Comparison of ENCODE assay signal across 8 cellular contexts in the genomic region with DNA sequence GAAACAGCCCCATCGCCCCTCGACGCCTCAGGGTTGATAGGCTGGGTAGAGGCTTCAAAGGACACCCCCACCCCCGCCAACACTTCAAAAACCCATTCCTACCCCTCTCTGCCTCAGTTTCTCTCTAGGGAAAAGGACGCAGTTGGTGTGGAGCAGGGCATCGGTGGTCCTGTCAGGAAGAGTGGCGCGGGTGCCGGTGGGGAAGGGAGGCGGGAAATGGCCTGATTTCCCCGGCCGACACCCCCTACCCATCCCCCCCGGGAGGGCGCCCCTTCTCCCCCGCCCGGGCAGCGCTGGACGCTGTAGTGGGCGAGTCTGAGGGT. TPM values are rescaled to one million over a fixed set of nuclear protein-coding genes. Genes with fewer than 3 reads are reported as not detected.
DNase-seq lines count a peak whose midpoint lies in the region; ATAC-seq and TF ChIP-seq lines count a peak whose summit lies in the region.

No MANE protein-coding gene starts in this region.

- no peak for TF ChIP-seq CTCF in left ventricle myocardium inferior (IDR thresholded peaks at IDR 0.05; ENCODE audit: borderline replicate concordance)

- H3K27ac ChIP-seq in left ventricle myocardium inferior (replicated peaks): peak overlapping the region; percentile 98

- peaks cover under 1% of the 10 kb centered on the region for H3K9me3 ChIP-seq in left ventricle myocardium inferior (replicated peaks)

- peak; percentile 4 for ATAC-seq in Right ventricle myocardium superior (ENCODE audit: poor library complexity)
- ATAC-seq in Right ventricle myocardium inferior: no peak
- ATAC-seq in SK-N-SH treated with all-trans-retinoic acid at 6 μM for 48 hours: peak; percentile 8; the same call in 1 of the 3 replicates
- no peak for ATAC-seq in stimulated activated effector memory CD8-positive, alpha-beta T cell treated with anti-CD3 and anti-CD28 coated beads, Interleukin-12 subunit alpha, Interleukin-12 subunit beta, amount 100 ng/mL, for 72 hours
- ATAC-seq in HG02571 (IDR thresholded peaks at IDR 0.05; ENCODE audit: unreplicated experiment): no peak

- peak overlapping the region; percentile 93 for H3K4me3 ChIP-seq in left ventricle myocardium inferior

- H3K4me1 Mint-ChIP-seq in stimulated activated effector memory CD8-positive, alpha-beta T cell treated with anti-CD3 and anti-CD28 coated beads, Interleukin-12 subunit alpha, Interleukin-12 subunit beta, amount 100 ng/mL, for 72 hours: peaks cover 16% of the 10 kb centered on the region

- DNase-seq in Right ventricle myocardium superior (no peak), Right ventricle myocardium inferior (ENCODE audit: missing footprints) (no peak), left ventricle myocardium inferior (no peak), NCI-H2107 (lab: John Stamatoyannopoulos, UW) (no peak)
- no peak for DNase-seq in stimulated activated effector memory CD8-positive, alpha-beta T cell treated with anti-CD3 and anti-CD28 coated beads, Interleukin-12 subunit alpha, Interleukin-12 subunit beta, amount 100 ng/mL, for 72 hours (ENCODE audit: low spot score in 2 of 2)
- DNase-seq in activated effector memory CD4-positive, alpha-beta T cell treated with anti-CD3 and anti-CD28 coated beads, Interleukin-2, amount 50 U/mL, for 16 hours: no peak

- no peaks in the 10 kb centered on the region for H3K9me3 Mint-ChIP-seq in stimulated activated effector memory CD8-positive, alpha-beta T cell treated with anti-CD3 and anti-CD28 coated beads, Interleukin-12 subunit alpha, Interleukin-12 subunit beta, amount 100 ng/mL, for 72 hours

- H3K36me3 Mint-ChIP-seq in stimulated activated effector memory CD8-positive, alpha-beta T cell treated with anti-CD3 and anti-CD28 coated beads, Interleukin-12 subunit alpha, Interleukin-12 subunit beta, amount 100 ng/mL, for 72 hours: peaks cover 11% of the 10 kb centered on the region

- intact Hi-C loops in Right ventricle myocardium superior (cut with DNase I): no loop called here
- intact Hi-C loops in Right ventricle myocardium inferior (cut with DNase I): loop anchor here (5.0 kb wide), 3 partner anchors 60 to 305 kb away; a partner anchor contains a TSS
- intact Hi-C loops in left ventricle myocardium inferior (cut with micrococcal nuclease): no loop called here

- peak overlapping the region; percentile 78 for H3K4me3 Mint-ChIP-seq in stimulated activated effector memory CD8-positive, alpha-beta T cell treated with anti-CD3 and anti-CD28 coated beads, Interleukin-12 subunit alpha, Interleukin-12 subunit beta, amount 100 ng/mL, for 72 hours

- no peaks in the 10 kb centered on the region for H3K27me3 ChIP-seq in left ventricle myocardium inferior (ENCODE audit: low read depth)

- peak overlapping the region; percentile 67 for H3K27ac Mint-ChIP-seq in stimulated activated effector memory CD8-positive, alpha-beta T cell treated with anti-CD3 and anti-CD28 coated beads, Interleukin-12 subunit alpha, Interleukin-12 subunit beta, amount 100 ng/mL, for 72 hours

- peaks cover 13% of the 10 kb centered on the region for H3K36me3 ChIP-seq in left ventricle myocardium inferior

- peaks cover 39% of the 10 kb centered on the region for H3K4me1 ChIP-seq in left ventricle myocardium inferior

TF ChIP-seq in SK-N-SH treated with all-trans-retinoic acid at 6 μM for 48 hours, 23 proteins besides CTCF, POLR2A, EP300 and RAD21:
- TF ChIP-seq, protein P1, sequence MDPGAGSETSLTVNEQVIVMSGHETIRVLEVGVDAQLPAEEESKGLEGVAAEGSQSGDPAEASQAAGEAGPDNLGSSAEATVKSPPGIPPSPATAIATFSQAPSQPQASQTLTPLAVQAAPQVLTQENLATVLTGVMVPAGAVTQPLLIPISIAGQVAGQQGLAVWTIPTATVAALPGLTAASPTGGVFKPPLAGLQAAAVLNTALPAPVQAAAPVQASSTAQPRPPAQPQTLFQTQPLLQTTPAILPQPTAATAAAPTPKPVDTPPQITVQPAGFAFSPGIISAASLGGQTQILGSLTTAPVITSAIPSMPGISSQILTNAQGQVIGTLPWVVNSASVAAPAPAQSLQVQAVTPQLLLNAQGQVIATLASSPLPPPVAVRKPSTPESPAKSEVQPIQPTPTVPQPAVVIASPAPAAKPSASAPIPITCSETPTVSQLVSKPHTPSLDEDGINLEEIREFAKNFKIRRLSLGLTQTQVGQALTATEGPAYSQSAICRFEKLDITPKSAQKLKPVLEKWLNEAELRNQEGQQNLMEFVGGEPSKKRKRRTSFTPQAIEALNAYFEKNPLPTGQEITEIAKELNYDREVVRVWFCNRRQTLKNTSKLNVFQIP (CRISPR knock-in tag; IDR thresholded peaks at IDR 0.05; ENCODE audit: borderline replicate concordance, low read depth): no peak
- no peak for TF ChIP-seq GLIS3 (CRISPR knock-in tag; IDR thresholded peaks at IDR 0.05)
- no peak for TF ChIP-seq SNAI2 (CRISPR knock-in tag; IDR thresholded peaks at IDR 0.05)
- no peak for TF ChIP-seq PPARA (CRISPR knock-in tag; IDR thresholded peaks at IDR 0.05; ENCODE audit: borderline replicate concordance)
- TF ChIP-seq, protein P2, sequence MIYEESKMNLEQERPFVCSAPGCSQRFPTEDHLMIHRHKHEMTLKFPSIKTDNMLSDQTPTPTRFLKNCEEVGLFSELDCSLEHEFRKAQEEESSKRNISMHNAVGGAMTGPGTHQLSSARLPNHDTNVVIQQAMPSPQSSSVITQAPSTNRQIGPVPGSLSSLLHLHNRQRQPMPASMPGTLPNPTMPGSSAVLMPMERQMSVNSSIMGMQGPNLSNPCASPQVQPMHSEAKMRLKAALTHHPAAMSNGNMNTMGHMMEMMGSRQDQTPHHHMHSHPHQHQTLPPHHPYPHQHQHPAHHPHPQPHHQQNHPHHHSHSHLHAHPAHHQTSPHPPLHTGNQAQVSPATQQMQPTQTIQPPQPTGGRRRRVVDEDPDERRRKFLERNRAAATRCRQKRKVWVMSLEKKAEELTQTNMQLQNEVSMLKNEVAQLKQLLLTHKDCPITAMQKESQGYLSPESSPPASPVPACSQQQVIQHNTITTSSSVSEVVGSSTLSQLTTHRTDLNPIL (CRISPR knock-in tag; IDR thresholded peaks at IDR 0.05; ENCODE audit: low read depth): no peak
- TF ChIP-seq, protein P3, sequence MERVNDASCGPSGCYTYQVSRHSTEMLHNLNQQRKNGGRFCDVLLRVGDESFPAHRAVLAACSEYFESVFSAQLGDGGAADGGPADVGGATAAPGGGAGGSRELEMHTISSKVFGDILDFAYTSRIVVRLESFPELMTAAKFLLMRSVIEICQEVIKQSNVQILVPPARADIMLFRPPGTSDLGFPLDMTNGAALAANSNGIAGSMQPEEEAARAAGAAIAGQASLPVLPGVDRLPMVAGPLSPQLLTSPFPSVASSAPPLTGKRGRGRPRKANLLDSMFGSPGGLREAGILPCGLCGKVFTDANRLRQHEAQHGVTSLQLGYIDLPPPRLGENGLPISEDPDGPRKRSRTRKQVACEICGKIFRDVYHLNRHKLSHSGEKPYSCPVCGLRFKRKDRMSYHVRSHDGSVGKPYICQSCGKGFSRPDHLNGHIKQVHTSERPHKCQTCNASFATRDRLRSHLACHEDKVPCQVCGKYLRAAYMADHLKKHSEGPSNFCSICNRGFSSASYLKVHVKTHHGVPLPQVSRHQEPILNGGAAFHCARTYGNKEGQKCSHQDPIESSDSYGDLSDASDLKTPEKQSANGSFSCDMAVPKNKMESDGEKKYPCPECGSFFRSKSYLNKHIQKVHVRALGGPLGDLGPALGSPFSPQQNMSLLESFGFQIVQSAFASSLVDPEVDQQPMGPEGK (CRISPR knock-in tag; IDR thresholded peaks at IDR 0.05; ENCODE audit: borderline replicate concordance): no peak
- no peak for TF ChIP-seq ESRRG (CRISPR knock-in tag; IDR thresholded peaks at IDR 0.05)
- TF ChIP-seq, protein P4, sequence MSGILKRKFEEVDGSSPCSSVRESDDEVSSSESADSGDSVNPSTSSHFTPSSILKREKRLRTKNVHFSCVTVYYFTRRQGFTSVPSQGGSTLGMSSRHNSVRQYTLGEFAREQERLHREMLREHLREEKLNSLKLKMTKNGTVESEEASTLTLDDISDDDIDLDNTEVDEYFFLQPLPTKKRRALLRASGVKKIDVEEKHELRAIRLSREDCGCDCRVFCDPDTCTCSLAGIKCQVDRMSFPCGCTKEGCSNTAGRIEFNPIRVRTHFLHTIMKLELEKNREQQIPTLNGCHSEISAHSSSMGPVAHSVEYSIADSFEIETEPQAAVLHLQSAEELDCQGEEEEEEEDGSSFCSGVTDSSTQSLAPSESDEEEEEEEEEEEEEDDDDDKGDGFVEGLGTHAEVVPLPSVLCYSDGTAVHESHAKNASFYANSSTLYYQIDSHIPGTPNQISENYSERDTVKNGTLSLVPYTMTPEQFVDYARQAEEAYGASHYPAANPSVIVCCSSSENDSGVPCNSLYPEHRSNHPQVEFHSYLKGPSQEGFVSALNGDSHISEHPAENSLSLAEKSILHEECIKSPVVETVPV (CRISPR knock-in tag; IDR thresholded peaks at IDR 0.05): no peak
- TF ChIP-seq BACH2 (CRISPR knock-in tag; IDR thresholded peaks at IDR 0.05; ENCODE audit: borderline replicate concordance): no peak
- TF ChIP-seq CSDC2 (CRISPR knock-in tag; IDR thresholded peaks at IDR 0.05): no peak
- no peak for TF ChIP-seq ZNF565 (CRISPR knock-in tag; conservative IDR thresholded peaks at IDR 0.05; ENCODE audit: low read depth)
- TF ChIP-seq ARNTL (CRISPR knock-in tag; IDR thresholded peaks at IDR 0.05; ENCODE audit: borderline replicate concordance, low read depth): no peak

RNA-seq across cellular contexts. Expression of a gene that starts 0.4 kb away (rescaled TPM):
- total RNA-seq in Right ventricle myocardium superior: 14.5 TPM
- total RNA-seq in Right ventricle myocardium inferior: 19.8 TPM
- total RNA-seq in left ventricle myocardium inferior: 17.5 TPM

RNA-seq across cellular contexts. Expression of a gene that starts 21.9 kb away (rescaled TPM):
- total RNA-seq in Right ventricle myocardium superior (16.2 TPM), Right ventricle myocardium inferior (16.5 TPM), left ventricle myocardium inferior (12.3 TPM)

RNA-seq across cellular contexts. Expression of a gene that starts 33.3 kb away (rescaled TPM):
- total RNA-seq in Right ventricle myocardium superior: 0.67 TPM
- 0.65 TPM for total RNA-seq in Right ventricle myocardium inferior
- 0.69 TPM for total RNA-seq in left ventricle myocardium inferior

RNA-seq across cellular contexts. Expression of a gene that starts 49.9 kb away (rescaled TPM):
- total RNA-seq in Right ventricle myocardium superior: 11.8 TPM
- total RNA-seq in Right ventricle myocardium inferior: 11.0 TPM
- total RNA-seq in left ventricle myocardium inferior: 11.8 TPM

RNA-seq across cellular contexts. Expression of a gene that starts 56.7 kb away (rescaled TPM):
- total RNA-seq in Right ventricle myocardium superior: 4.6 TPM
- 5.4 TPM for total RNA-seq in Right ventricle myocardium inferior
- 6.6 TPM for total RNA-seq in left ventricle myocardium inferior

Comparison
In these comparisons a context has a peak if more than half of its experiments do, and no peak if none do; other contexts are left out.
1. ATAC-seq: peak in Right ventricle myocardium superior (single experiment) and SK-N-SH treated with all-trans-retinoic acid at 6 μM for 48 hours (single experiment); none in Right ventricle myocardium inferior (single experiment), stimulated activated effector memory CD8-positive, alpha-beta T cell treated with anti-CD3 and anti-CD28 coated beads, Interleukin-12 subunit alpha, Interleukin-12 subunit beta, amount 100 ng/mL, for 72 hours (single experiment) and HG02571 (single experiment).